In genomic region chr6:10977231-10977968, GRCh38 we compare ENCODE assay signal across 24 cellular contexts.
"Had no signal": no experiment of that assay in that cellular context is flagged by ENCODE, and none has a peak within 500 bp of the region (broad histone marks: within the 10 kb centered on the region; RNA-seq: fewer than 3 reads in every experiment).

No MANE protein-coding gene starts in this region.

- H3K4me3 ChIP-seq: ascending aorta had no signal

- ATAC-seq: activated naive CD4-positive, alpha-beta T cell treated with anti-CD3 and anti-CD28 coated beads, Interleukin-2, amount 50 U/mL, for 72 hours; activated naive CD8-positive, alpha-beta T cell treated with anti-CD3 and anti-CD28 coated beads, Interleukin-2, amount 50 U/mL, for 24 hours; activated T-cell treated with anti-CD3 and anti-CD28 coated beads, Interleukin-2, amount 50 U/mL, for 4 hours; PC-3 had no signal

- H3K27ac ChIP-seq: ascending aorta had no signal

- H3K4me1 Mint-ChIP-seq: activated CD4-positive, alpha-beta T cell treated with anti-CD3 and anti-CD28 coated beads, Interleukin-2, amount 10 ng/mL, durations not matched to agents 7 days and 5 days; activated naive CD8-positive, alpha-beta T cell treated with anti-CD3 and anti-CD28 coated beads, Interleukin-2, amount 50 U/mL, for 24 hours; central memory CD8-positive, alpha-beta T cell had no signal

- H3K4me1 ChIP-seq: ascending aorta had no signal

- H3K36me3 ChIP-seq: ascending aorta had no signal

- DNase-seq: activated CD4-positive, alpha-beta memory T cell treated with anti-CD3 and anti-CD28 coated beads for 36 hours; activated CD4-positive, alpha-beta T cell treated with anti-CD3 and anti-CD28 coated beads, Interleukin-2, amount 10 ng/mL, durations not matched to agents 7 days and 5 days; activated CD4-positive, CD25-positive, alpha-beta regulatory T cell treated with anti-CD3 and anti-CD28 coated beads, Interleukin-2, amount 50 U/mL, for 72 hours; activated CD8-positive, alpha-beta memory T cell treated with anti-CD3 and anti-CD28 coated beads for 24 hours; activated effector memory CD4-positive, alpha-beta T cell treated with anti-CD3 and anti-CD28 coated beads, Interleukin-2, amount 50 U/mL, for 16 hours; activated naive CD4-positive, alpha-beta T cell treated with Interleukin-2 at 50 U/mL for 16 hours; activated naive CD8-positive, alpha-beta T cell treated with anti-CD3 and anti-CD28 coated beads, Interleukin-2, amount 50 U/mL, for 24 hours; activated T-cell treated with anti-CD3 and anti-CD28 coated beads, Interleukin-2, amount 50 U/mL, for 4 hours; amniotic stem cell; NCI-H1048; NCI-H146; NCI-H187 treated with DMSO at 0.1 percent for 48 hours; NCI-H2081 treated with DMSO at 0.1 percent for 48 hours; NCI-H226; NCI-H526 treated with DMSO at 0.1 percent for 48 hours; NCI-H82; SHP77 treated with DMSO at 0.1 percent for 48 hours had no signal

- H3K27me3 ChIP-seq: ascending aorta had no signal

- H3K27me3 Mint-ChIP-seq: activated CD4-positive, alpha-beta memory T cell treated with anti-CD3 and anti-CD28 coated beads for 36 hours; activated naive CD8-positive, alpha-beta T cell treated with anti-CD3 and anti-CD28 coated beads, Interleukin-2, amount 50 U/mL, for 24 hours; brain had no signal

- H3K9me3 Mint-ChIP-seq: activated CD4-positive, alpha-beta memory T cell treated with anti-CD3 and anti-CD28 coated beads for 36 hours; activated CD4-positive, alpha-beta T cell treated with anti-CD3 and anti-CD28 coated beads, Interleukin-2, amount 10 ng/mL, durations not matched to agents 7 days and 5 days; activated naive CD4-positive, alpha-beta T cell treated with anti-CD3 and anti-CD28 coated beads, Interleukin-2, amount 50 U/mL, for 72 hours; activated naive CD8-positive, alpha-beta T cell treated with anti-CD3 and anti-CD28 coated beads, Interleukin-2, amount 50 U/mL, for 24 hours; activated T-cell treated with anti-CD3 and anti-CD28 coated beads, Interleukin-2, amount 50 U/mL, for 4 hours; central memory CD8-positive, alpha-beta T cell; T-helper 1 cell treated with Interleukin-12 subunit alpha and Interleukin-12 subunit beta and Interleukin-4 antibody, amounts not matched to agents 30 μg/mL and 1 μg/mL, for 36 hours had no signal

- H3K4me3 Mint-ChIP-seq: activated CD4-positive, alpha-beta memory T cell treated with anti-CD3 and anti-CD28 coated beads for 36 hours; activated CD4-positive, alpha-beta T cell treated with anti-CD3 and anti-CD28 coated beads, Interleukin-2, amount 10 ng/mL, durations not matched to agents 7 days and 5 days; activated naive CD8-positive, alpha-beta T cell treated with anti-CD3 and anti-CD28 coated beads, Interleukin-2, amount 50 U/mL, for 24 hours; activated T-cell treated with anti-CD3 and anti-CD28 coated beads, Interleukin-2, amount 50 U/mL, for 4 hours; brain; central memory CD8-positive, alpha-beta T cell; T-helper 1 cell treated with Interleukin-12 subunit alpha and Interleukin-12 subunit beta and Interleukin-4 antibody, amounts not matched to agents 30 μg/mL and 1 μg/mL, for 36 hours had no signal

- H3K36me3 Mint-ChIP-seq: activated CD4-positive, alpha-beta memory T cell treated with anti-CD3 and anti-CD28 coated beads for 36 hours; activated naive CD4-positive, alpha-beta T cell treated with anti-CD3 and anti-CD28 coated beads, Interleukin-2, amount 50 U/mL, for 72 hours had no signal

- FAIRE-seq: RCC 7860 had no signal

- H3K27ac Mint-ChIP-seq: activated CD4-positive, alpha-beta memory T cell treated with anti-CD3 and anti-CD28 coated beads for 36 hours; activated CD4-positive, alpha-beta T cell treated with anti-CD3 and anti-CD28 coated beads, Interleukin-2, amount 10 ng/mL, durations not matched to agents 7 days and 5 days; activated naive CD4-positive, alpha-beta T cell treated with anti-CD3 and anti-CD28 coated beads, Interleukin-2, amount 50 U/mL, for 72 hours; activated naive CD8-positive, alpha-beta T cell treated with anti-CD3 and anti-CD28 coated beads, Interleukin-2, amount 50 U/mL, for 24 hours; brain; T-helper 1 cell treated with Interleukin-12 subunit alpha and Interleukin-12 subunit beta and Interleukin-4 antibody, amounts not matched to agents 30 μg/mL and 1 μg/mL, for 36 hours had no signal

- H3K9me3 ChIP-seq: ascending aorta had no signal
